Comparison of ENCODE assay signal across 16 cellular contexts in genomic region chr7:132548489-132549078, GRCh38. TPM values are rescaled to one million over a fixed set of nuclear protein-coding genes. Genes with fewer than 3 reads are reported as not detected.
A peak's percentile ranks its signal among the peaks of the same experiment; 100 is the strongest.
DNase-seq lines count a peak whose midpoint lies in the region; ATAC-seq, FAIRE-seq and TF ChIP-seq lines count a peak whose summit lies in the region.
"Had no signal": no experiment of that assay in that cellular context is flagged by ENCODE, and none has a peak within 500 bp of the region (broad histone marks: within the 10 kb centered on the region; RNA-seq: fewer than 3 reads in every experiment).

No MANE protein-coding gene starts in this region.

- no peak for TF ChIP-seq CTCF in bronchial epithelial cell (IDR thresholded peaks at IDR 0.05; ENCODE audit: insufficient read depth, low read length, severe bottlenecking)

- no peaks in the 10 kb centered on the region for H3K27me3 ChIP-seq in bronchial epithelial cell (ENCODE audit: control insufficient read depth, insufficient read depth, low read length)
- H3K27me3 ChIP-seq: thyroid gland had no signal

- peak; percentile 33 to 49 for DNase-seq in activated T-cell treated with anti-CD3 and anti-CD28 coated beads, Interleukin-2, amount 50 U/mL, for 72 hours
- no peak for DNase-seq in activated T-cell treated with anti-CD3 and anti-CD28 coated beads, Interleukin-2, amount 50 U/mL, for 1 hour
- DNase-seq in NCI-H226 (peak; percentile 47), bronchial epithelial cell (ENCODE audit: low read depth) (peak; percentile 66), skeletal muscle cell (ENCODE audit: low read depth) (peak; percentile 25), NCI-H2171 (lab: John Stamatoyannopoulos, UW) (no peak), islet precursor cell (no peak)
- DNase-seq: activated CD8-positive, alpha-beta memory T cell treated with anti-CD3 and anti-CD28 coated beads for 24 hours; DMS 273 treated with DMSO at 0.1 percent for 48 hours; erythroblast; NCI-H1417 treated with DMSO at 0.1 percent for 48 hours; NCI-H446 treated with DMSO at 0.1 percent for 48 hours; nephron progenitor cell; thyroid gland had no signal

- no peak for FAIRE-seq in bronchial epithelial cell (lab: Jason Lieb, UNC)

- no peak overlapping the region for H3K4me3 Mint-ChIP-seq in activated T-cell treated with anti-CD3 and anti-CD28 coated beads, Interleukin-2, amount 50 U/mL, for 72 hours
- H3K4me3 Mint-ChIP-seq in stimulated activated memory B cell treated with anti-CD40 and anti-IgM and Interleukin-4, amounts not matched to agents 10 μg/mL and 1 μg/mL and 100 μg/mL, for 72 hours, result no peak overlapping the region
- H3K4me3 Mint-ChIP-seq: activated naive CD4-positive, alpha-beta T cell treated with anti-CD3 and anti-CD28 coated beads, Interleukin-2, amount 50 U/mL, for 24 hours; nephron progenitor cell had no signal

- H3K36me3 Mint-ChIP-seq in activated T-cell treated with anti-CD3 and anti-CD28 coated beads, Interleukin-2, amount 50 U/mL, for 72 hours (ENCODE audit: insufficient read depth in 2 of 2), result peaks cover 10 to 22% of the 10 kb centered on the region in 2 donors
- H3K36me3 Mint-ChIP-seq in stimulated activated memory B cell treated with anti-CD40 and anti-IgM and Interleukin-4, amounts not matched to agents 10 μg/mL and 1 μg/mL and 100 μg/mL, for 72 hours, result no peaks in the 10 kb centered on the region

- H3K9me3 Mint-ChIP-seq in activated T-cell treated with anti-CD3 and anti-CD28 coated beads, Interleukin-2, amount 50 U/mL, for 72 hours, result peaks cover 7 to 11% of the 10 kb centered on the region in 2 donors
- H3K9me3 Mint-ChIP-seq in stimulated activated memory B cell treated with anti-CD40 and anti-IgM and Interleukin-4, amounts not matched to agents 10 μg/mL and 1 μg/mL and 100 μg/mL, for 72 hours, result peaks cover 12% of the 10 kb centered on the region

- no peak overlapping the region for H3K27ac Mint-ChIP-seq in activated T-cell treated with anti-CD3 and anti-CD28 coated beads, Interleukin-2, amount 50 U/mL, for 72 hours
- H3K27ac Mint-ChIP-seq in stimulated activated memory B cell treated with anti-CD40 and anti-IgM and Interleukin-4, amounts not matched to agents 10 μg/mL and 1 μg/mL and 100 μg/mL, for 72 hours, result no peak overlapping the region
- H3K27ac Mint-ChIP-seq: activated naive CD4-positive, alpha-beta T cell treated with anti-CD3 and anti-CD28 coated beads, Interleukin-2, amount 50 U/mL, for 24 hours; nephron progenitor cell had no signal

- peak; percentile 70 to 71 for ATAC-seq in activated T-cell treated with anti-CD3 and anti-CD28 coated beads, Interleukin-2, amount 50 U/mL, for 72 hours (replicated peaks in 1 of 2)
- no peak for ATAC-seq in stimulated activated memory B cell treated with anti-CD40 and anti-IgM and Interleukin-4, amounts not matched to agents 10 μg/mL and 1 μg/mL and 100 μg/mL, for 72 hours

- H3K36me3 ChIP-seq in bronchial epithelial cell (ENCODE audit: control insufficient read depth, insufficient read depth, low read length), result no peaks in the 10 kb centered on the region
- H3K36me3 ChIP-seq: thyroid gland had no signal

- H3K27me3 Mint-ChIP-seq in activated T-cell treated with anti-CD3 and anti-CD28 coated beads, Interleukin-2, amount 50 U/mL, for 72 hours (ENCODE audit: low read depth), result peaks cover 9% of the 10 kb centered on the region
- H3K27me3 Mint-ChIP-seq in stimulated activated memory B cell treated with anti-CD40 and anti-IgM and Interleukin-4, amounts not matched to agents 10 μg/mL and 1 μg/mL and 100 μg/mL, for 72 hours, result peaks cover 22% of the 10 kb centered on the region

- H3K4me3 ChIP-seq in bronchial epithelial cell (ENCODE audit: low read depth, low read length) (no peak overlapping the region), skeletal muscle cell (ENCODE audit: low read depth, low read length) (no peak overlapping the region)
- H3K4me3 ChIP-seq: thyroid gland had no signal

- H3K4me1 Mint-ChIP-seq in activated T-cell treated with anti-CD3 and anti-CD28 coated beads, Interleukin-2, amount 50 U/mL, for 72 hours (ENCODE audit: low read depth), result peaks cover 19% of the 10 kb centered on the region
- H3K4me1 Mint-ChIP-seq in stimulated activated memory B cell treated with anti-CD40 and anti-IgM and Interleukin-4, amounts not matched to agents 10 μg/mL and 1 μg/mL and 100 μg/mL, for 72 hours, result no peaks in the 10 kb centered on the region
- H3K4me1 Mint-ChIP-seq: activated naive CD4-positive, alpha-beta T cell treated with anti-CD3 and anti-CD28 coated beads, Interleukin-2, amount 50 U/mL, for 24 hours had no signal

RNA-seq across cellular contexts. Expression of gene PLXNA4, which starts 27.7 kb away (rescaled TPM):
- 1 to 10 TPM in 1 of 2 donors, under 1 TPM in 1; 0.99 to 1.1 TPM for total RNA-seq in activated T-cell treated with anti-CD3 and anti-CD28 coated beads, Interleukin-2, amount 50 U/mL, for 72 hours
- total RNA-seq in bronchial epithelial cell, result under 0.01 TPM in 2 replicates

Comparison
In these comparisons a context has a peak if more than half of its experiments do, and no peak if none do; other contexts are left out.
1. DNase-seq: peak in activated T-cell treated with anti-CD3 and anti-CD28 coated beads, Interleukin-2, amount 50 U/mL, for 72 hours (2 of 2), NCI-H226 (single experiment), bronchial epithelial cell (single experiment) and skeletal muscle cell (single experiment); none in activated T-cell treated with anti-CD3 and anti-CD28 coated beads, Interleukin-2, amount 50 U/mL, for 1 hour (single experiment), NCI-H2171 (single experiment) and islet precursor cell (single experiment).